21 cellular contexts compared by ENCODE assay signal in genomic region chr12:9810721-9811120, GRCh38. TPM values are rescaled to one million over a fixed set of nuclear protein-coding genes. Genes with fewer than 3 reads are reported as not detected.
DNase-seq lines count a peak whose midpoint lies in the region; ATAC-seq, FAIRE-seq and TF ChIP-seq lines count a peak whose summit lies in the region.
"Had no signal": no experiment of that assay in that cellular context is flagged by ENCODE, and none has a peak within 500 bp of the region (broad histone marks: within the 10 kb centered on the region; RNA-seq: fewer than 3 reads in every experiment).

No MANE protein-coding gene starts in this region.

- H2AFZ ChIP-seq in OCI-LY3 (ENCODE audit: low read depth, low read length), result no peak overlapping the region

- no peaks in the 10 kb centered on the region for H3K9me3 ChIP-seq in OCI-LY3 (ENCODE audit: insufficient read depth, low read length)
- H3K9me3 ChIP-seq: tibial artery had no signal

- CTCF ChIA-PET in activated CD8-positive, alpha-beta T cell treated with anti-CD3 and anti-CD28 coated beads, Interleukin-2, amount 10 ng/mL, durations not matched to agents 7 days and 5 days (lab: Charles Lee), result interaction anchor here (1.1 to 9.7 kb wide), 6 partner anchors 11 to 68 kb away, joined by 3 to 147 read pairs (median 24); no protein-coding TSS in a partner anchor
- CTCF ChIA-PET in activated CD8-positive, alpha-beta T cell treated with anti-CD3 and anti-CD28 coated beads for 36 hours (lab: Charles Lee), result interaction anchor here (0.9 to 17.0 kb wide), 5 partner anchors 12 to 115 kb away, joined by 3 to 219 read pairs (median 41); no protein-coding TSS in a partner anchor

- H3K27ac Mint-ChIP-seq in activated CD8-positive, alpha-beta T cell treated with anti-CD3 and anti-CD28 coated beads, Interleukin-2, amount 10 ng/mL, durations not matched to agents 7 days and 5 days, result peak overlapping the region; percentile 27
- no peak overlapping the region for H3K27ac Mint-ChIP-seq in activated CD8-positive, alpha-beta T cell treated with anti-CD3 and anti-CD28 coated beads for 36 hours
- peak overlapping the region; percentile 72 for H3K27ac Mint-ChIP-seq in dendritic cell treated with granulocyte-macrophage colony-stimulating factor and Interleukin-4, amounts not matched to agents 40 ng/mL and 50 ng/mL, for 4 days
- H3K27ac Mint-ChIP-seq: CD4-positive, alpha-beta memory T cell had no signal

- H3K36me3 ChIP-seq in OCI-LY3 (replicated peaks; ENCODE audit: low read depth, low read length), result no peaks in the 10 kb centered on the region
- H3K36me3 ChIP-seq: tibial artery had no signal

- H3K79me2 ChIP-seq in OCI-LY3 (ENCODE audit: low read length), result no peaks in the 10 kb centered on the region

- peak overlapping the region; percentile 51 for H3K4me3 ChIP-seq in OCI-LY3 (ENCODE audit: low read length)
- H3K4me3 ChIP-seq: skin epidermis, tibial artery had no signal

- DNase-seq in activated CD8-positive, alpha-beta T cell treated with anti-CD3 and anti-CD28 coated beads, Interleukin-2, amount 10 ng/mL, durations not matched to agents 7 days and 5 days, result no peak
- no peak for DNase-seq in activated CD8-positive, alpha-beta T cell treated with anti-CD3 and anti-CD28 coated beads for 36 hours
- no peak for DNase-seq in D721Med (ENCODE audit: insufficient read length, low spot score)
- DNase-seq: 8988T; activated gamma-delta T cell; CD4-positive, alpha-beta memory T cell; left ventricle myocardium superior; NCI-H2029; NCI-H510A treated with DMSO at 0.1 percent for 48 hours; tibial artery had no signal

- peaks cover 46% of the 10 kb centered on the region for H3K4me1 ChIP-seq in OCI-LY3 (ENCODE audit: low read length)
- H3K4me1 ChIP-seq: tibial artery had no signal

- H3K9ac ChIP-seq in OCI-LY3 (ENCODE audit: low read length), result peak overlapping the region; percentile 14; the same call in 1 of the 2 replicates

- no peaks in the 10 kb centered on the region for H4K20me1 ChIP-seq in OCI-LY3 (ENCODE audit: insufficient read depth, low read length)

- ATAC-seq in activated CD8-positive, alpha-beta T cell treated with anti-CD3 and anti-CD28 coated beads, Interleukin-2, amount 10 ng/mL, durations not matched to agents 7 days and 5 days, result no peak
- ATAC-seq in activated CD8-positive, alpha-beta T cell treated with anti-CD3 and anti-CD28 coated beads for 36 hours, result no peak
- ATAC-seq in HG02798 (IDR thresholded peaks at IDR 0.05; ENCODE audit: poor library complexity, unreplicated experiment) (no peak), HG03520 (IDR thresholded peaks at IDR 0.05; ENCODE audit: unreplicated experiment) (no peak), GM21737 (IDR thresholded peaks at IDR 0.05; ENCODE audit: unreplicated experiment) (no peak)
- ATAC-seq: left ventricle myocardium superior, Panc1 had no signal

- intact Hi-C loops in activated CD8-positive, alpha-beta T cell treated with anti-CD3 and anti-CD28 coated beads for 36 hours (cut with micrococcal nuclease), result loop anchor here (5.0 kb wide), 2 partner anchors 57 to 332 kb away; partner anchors contain the start of gene CLEC2B
- intact Hi-C loops in dendritic cell treated with granulocyte-macrophage colony-stimulating factor and Interleukin-4, amounts not matched to agents 40 ng/mL and 50 ng/mL, for 4 days (cut with micrococcal nuclease), result loop anchor here (5.0 to 10.0 kb wide), 2 partner anchors 57 to 184 kb away; partner anchors contain the start of genes CLEC1B and CLEC2B

- H3K36me3 Mint-ChIP-seq in activated CD8-positive, alpha-beta T cell treated with anti-CD3 and anti-CD28 coated beads, Interleukin-2, amount 10 ng/mL, durations not matched to agents 7 days and 5 days (ENCODE audit: low read depth), result no peaks in the 10 kb centered on the region
- H3K36me3 Mint-ChIP-seq in activated CD8-positive, alpha-beta T cell treated with anti-CD3 and anti-CD28 coated beads for 36 hours (ENCODE audit: low read depth), result no peaks in the 10 kb centered on the region
- no peaks in the 10 kb centered on the region for H3K36me3 Mint-ChIP-seq in dendritic cell treated with granulocyte-macrophage colony-stimulating factor and Interleukin-4, amounts not matched to agents 40 ng/mL and 50 ng/mL, for 4 days (ENCODE audit: low read depth)
- H3K36me3 Mint-ChIP-seq: CD4-positive, alpha-beta memory T cell had no signal

- peak overlapping the region; percentile 74 for H3K4me2 ChIP-seq in OCI-LY3 (ENCODE audit: low read length)

- POLR2A ChIA-PET in activated CD8-positive, alpha-beta T cell treated with anti-CD3 and anti-CD28 coated beads, Interleukin-2, amount 10 ng/mL, durations not matched to agents 7 days and 5 days (lab: Charles Lee), result no interaction called here
- POLR2A ChIA-PET in activated CD8-positive, alpha-beta T cell treated with anti-CD3 and anti-CD28 coated beads for 36 hours (lab: Charles Lee), result no interaction called here

- FAIRE-seq in D721Med (lab: Jason Lieb, UNC), result no peak
- FAIRE-seq: astrocyte, H54 had no signal

- peaks cover 2% of the 10 kb centered on the region for H3K27me3 Mint-ChIP-seq in activated CD8-positive, alpha-beta T cell treated with anti-CD3 and anti-CD28 coated beads, Interleukin-2, amount 10 ng/mL, durations not matched to agents 7 days and 5 days (ENCODE audit: low read depth)
- H3K27me3 Mint-ChIP-seq in activated CD8-positive, alpha-beta T cell treated with anti-CD3 and anti-CD28 coated beads for 36 hours, result peaks cover 5% of the 10 kb centered on the region
- no peaks in the 10 kb centered on the region for H3K27me3 Mint-ChIP-seq in dendritic cell treated with granulocyte-macrophage colony-stimulating factor and Interleukin-4, amounts not matched to agents 40 ng/mL and 50 ng/mL, for 4 days

- no peak for TF ChIP-seq CTCF in activated CD8-positive, alpha-beta T cell treated with anti-CD3 and anti-CD28 coated beads for 36 hours (IDR thresholded peaks at IDR 0.05)
- TF ChIP-seq CTCF in OCI-LY3 (IDR thresholded peaks at IDR 0.05; ENCODE audit: low read depth, low read length) (no peak), D721Med (IDR thresholded peaks at IDR 0.05; ENCODE audit: insufficient read depth, missing control alignments) (no peak)

- H3K9me3 Mint-ChIP-seq in activated CD8-positive, alpha-beta T cell treated with anti-CD3 and anti-CD28 coated beads, Interleukin-2, amount 10 ng/mL, durations not matched to agents 7 days and 5 days (ENCODE audit: insufficient read depth), result no peaks in the 10 kb centered on the region
- no peaks in the 10 kb centered on the region for H3K9me3 Mint-ChIP-seq in activated CD8-positive, alpha-beta T cell treated with anti-CD3 and anti-CD28 coated beads for 36 hours
- H3K9me3 Mint-ChIP-seq in dendritic cell treated with granulocyte-macrophage colony-stimulating factor and Interleukin-4, amounts not matched to agents 40 ng/mL and 50 ng/mL, for 4 days, result no peaks in the 10 kb centered on the region
- H3K9me3 Mint-ChIP-seq: CD4-positive, alpha-beta memory T cell had no signal

- H3K4me3 Mint-ChIP-seq in activated CD8-positive, alpha-beta T cell treated with anti-CD3 and anti-CD28 coated beads, Interleukin-2, amount 10 ng/mL, durations not matched to agents 7 days and 5 days, result no peak overlapping the region
- H3K4me3 Mint-ChIP-seq in activated CD8-positive, alpha-beta T cell treated with anti-CD3 and anti-CD28 coated beads for 36 hours, result no peak overlapping the region
- no peak overlapping the region for H3K4me3 Mint-ChIP-seq in dendritic cell treated with granulocyte-macrophage colony-stimulating factor and Interleukin-4, amounts not matched to agents 40 ng/mL and 50 ng/mL, for 4 days
- H3K4me3 Mint-ChIP-seq: CD4-positive, alpha-beta memory T cell had no signal

- peak overlapping the region; percentile 43 for H3K27ac ChIP-seq in OCI-LY3 (ENCODE audit: low read length)
- H3K27ac ChIP-seq: skin epidermis, tibial artery had no signal

- H3K4me1 Mint-ChIP-seq in activated CD8-positive, alpha-beta T cell treated with anti-CD3 and anti-CD28 coated beads, Interleukin-2, amount 10 ng/mL, durations not matched to agents 7 days and 5 days (ENCODE audit: low read depth), result peaks cover 36% of the 10 kb centered on the region
- H3K4me1 Mint-ChIP-seq in activated CD8-positive, alpha-beta T cell treated with anti-CD3 and anti-CD28 coated beads for 36 hours (ENCODE audit: low read depth), result peaks cover 14% of the 10 kb centered on the region
- peaks cover 28% of the 10 kb centered on the region for H3K4me1 Mint-ChIP-seq in dendritic cell treated with granulocyte-macrophage colony-stimulating factor and Interleukin-4, amounts not matched to agents 40 ng/mL and 50 ng/mL, for 4 days (ENCODE audit: low read depth)

- 0 out of 2 replicates have a peak, but pooled peaks cover 5% of the 10 kb centered on the region for H3K27me3 ChIP-seq in OCI-LY3 (ENCODE audit: low read depth, low read length)
- H3K27me3 ChIP-seq: tibial artery had no signal

RNA-seq across cellular contexts. Expression of gene KLRF1, which starts 16.6 kb away (rescaled TPM):
- total RNA-seq in activated CD8-positive, alpha-beta T cell treated with anti-CD3 and anti-CD28 coated beads, Interleukin-2, amount 10 ng/mL, durations not matched to agents 7 days and 5 days, result under 1 TPM in 1 of 2 experiments, not detected in 1; 0.42 TPM
- not detected for total RNA-seq in activated CD8-positive, alpha-beta T cell treated with anti-CD3 and anti-CD28 coated beads for 36 hours
- total RNA-seq: astrocyte, chondrocyte, HT-29 had no signal

RNA-seq across cellular contexts. Expression of gene CD69, which starts 50.0 kb away (rescaled TPM):
- total RNA-seq in activated CD8-positive, alpha-beta T cell treated with anti-CD3 and anti-CD28 coated beads, Interleukin-2, amount 10 ng/mL, durations not matched to agents 7 days and 5 days, result 100 to 1,000 TPM; 115 to 116 TPM
- total RNA-seq in activated CD8-positive, alpha-beta T cell treated with anti-CD3 and anti-CD28 coated beads for 36 hours, result 100 to 1,000 TPM; 166 to 174 TPM
- total RNA-seq: chondrocyte, HT-29 had no signal

RNA-seq across cellular contexts. Expression of gene CLEC2B, which starts 58.4 kb away (rescaled TPM):
- total RNA-seq in activated CD8-positive, alpha-beta T cell treated with anti-CD3 and anti-CD28 coated beads, Interleukin-2, amount 10 ng/mL, durations not matched to agents 7 days and 5 days, result 10 to 100 TPM; 55.2 to 58.8 TPM
- total RNA-seq in activated CD8-positive, alpha-beta T cell treated with anti-CD3 and anti-CD28 coated beads for 36 hours, result 10 to 100 TPM; 38.4 to 43.2 TPM
- total RNA-seq: astrocyte, chondrocyte, HT-29 had no signal
